20 cellular contexts compared by ENCODE assay signal in genomic region chr19:39907213-39907612, GRCh38. TPM values are rescaled to one million over a fixed set of nuclear protein-coding genes. Genes with fewer than 3 reads are reported as not detected.
DNase-seq lines count a peak whose midpoint lies in the region; ATAC-seq, FAIRE-seq and TF ChIP-seq lines count a peak whose summit lies in the region.
"Had no signal": no experiment of that assay in that cellular context is flagged by ENCODE, and none has a peak within 500 bp of the region (broad histone marks: within the 10 kb centered on the region; RNA-seq: fewer than 3 reads in every experiment).

No MANE protein-coding gene starts in this region.

- H3K27ac ChIP-seq in A549 = peak overlapping the region; percentile 75 to 86; a peak in 5 of 6 replicates
- no peak overlapping the region for H3K27ac ChIP-seq in upper lobe of right lung
- H3K27ac ChIP-seq: BLaER1 treated with 17β-estradiol and CSF1 and Interleukin-3, amounts not matched to agents 10 nM and 100 nM; GM23248; HL-60 had no signal

- intact Hi-C loops in activated CD4-positive, alpha-beta T cell treated with anti-CD3 and anti-CD28 coated beads for 36 hours (cut with DNase I, micrococcal nuclease) = no loop called here
- intact Hi-C loops in sciatic nerve (cut with DNase I) (no loop called here), upper lobe of right lung (cut with DNase I) (no loop called here)

- peaks cover 3% of the 10 kb centered on the region; the same call in 1 of the 3 replicates for H3K9me3 ChIP-seq in A549
- no peaks in the 10 kb centered on the region for H3K9me3 ChIP-seq in upper lobe of right lung
- H3K9me3 ChIP-seq: BLaER1 treated with 17β-estradiol and CSF1 and Interleukin-3, amounts not matched to agents 10 nM and 100 nM; Caco-2; HAP-1 had no signal

- TF ChIP-seq POLR2A in A549 (IDR thresholded peaks at IDR 0.05; ENCODE audit: low read length) = no peak

- H3K27me3 Mint-ChIP-seq in activated CD4-positive, alpha-beta T cell treated with anti-CD3 and anti-CD28 coated beads for 36 hours = no peaks in the 10 kb centered on the region
- H3K27me3 Mint-ChIP-seq: B cell had no signal

- H3K36me3 Mint-ChIP-seq in activated CD4-positive, alpha-beta T cell treated with anti-CD3 and anti-CD28 coated beads for 36 hours (ENCODE audit: low read depth) = no peaks in the 10 kb centered on the region

- H3K27ac Mint-ChIP-seq in activated CD4-positive, alpha-beta T cell treated with anti-CD3 and anti-CD28 coated beads for 36 hours = no peak overlapping the region
- H3K27ac Mint-ChIP-seq: B cell had no signal

- ATAC-seq in activated CD4-positive, alpha-beta T cell treated with anti-CD3 and anti-CD28 coated beads for 36 hours = peak; percentile 42
- ATAC-seq in A549 (no peak), HG03025 (IDR thresholded peaks at IDR 0.05; ENCODE audit: low FRiP score, unreplicated experiment) (no peak), sciatic nerve (no peak), upper lobe of right lung (no peak)

- H3K4me1 ChIP-seq in A549 (peaks cover 28% of the 10 kb centered on the region), upper lobe of right lung (no peaks in the 10 kb centered on the region)
- H3K4me1 ChIP-seq: Caco-2, HAP-1 had no signal

- peak; percentile 96 for FAIRE-seq in A549 (lab: Jason Lieb, UNC)
- FAIRE-seq: D721Med, GM12892, GM18507 had no signal

- TF ChIP-seq RAD21 in A549 (conservative IDR thresholded peaks at IDR 0.05 in 1 of 2, IDR thresholded peaks at IDR 0.05 in 1 of 2) = no peak

- no peaks in the 10 kb centered on the region for H3K9me3 Mint-ChIP-seq in activated CD4-positive, alpha-beta T cell treated with anti-CD3 and anti-CD28 coated beads for 36 hours (ENCODE audit: low read depth)

- H3K4me2 ChIP-seq in A549 = peak overlapping the region; percentile 18; the same call in 2 of the 3 replicates

- H3K4me3 Mint-ChIP-seq in activated CD4-positive, alpha-beta T cell treated with anti-CD3 and anti-CD28 coated beads for 36 hours = no peak overlapping the region
- H3K4me3 Mint-ChIP-seq: B cell had no signal

- no peaks in the 10 kb centered on the region for H3K27me3 ChIP-seq in upper lobe of right lung
- H3K27me3 ChIP-seq: BLaER1 treated with 17β-estradiol and CSF1 and Interleukin-3, amounts not matched to agents 10 nM and 100 nM had no signal

- no peaks in the 10 kb centered on the region for H3K36me3 ChIP-seq in upper lobe of right lung
- H3K36me3 ChIP-seq: HAP-1 had no signal

- H3K4me3 ChIP-seq in A549 = no peak overlapping the region
- H3K4me3 ChIP-seq in upper lobe of right lung = no peak overlapping the region
- H3K4me3 ChIP-seq: BLaER1 treated with 17β-estradiol and CSF1 and Interleukin-3, amounts not matched to agents 10 nM and 100 nM; GM23248; HAP-1 had no signal

- TF ChIP-seq CTCF in A549 (IDR thresholded peaks at IDR 0.05) = no peak; the same call in 2 of the 3 replicates
- no peak for TF ChIP-seq CTCF in upper lobe of right lung (IDR thresholded peaks at IDR 0.05)

- no peak for DNase-seq in activated CD4-positive, alpha-beta T cell treated with anti-CD3 and anti-CD28 coated beads for 36 hours
- no peak for DNase-seq in activated CD4-positive, alpha-beta T cell treated with anti-CD3 and anti-CD28 coated beads for 1 hour
- peak in 1 of 2 experiments; percentile 54 for DNase-seq in A549 (ENCODE audit: low read depth in 1 of 2, low spot score in 1 of 2)
- peak; percentile 56 for DNase-seq in HuH-7 (ENCODE audit: low spot score)
- DNase-seq in iPS-NIHi11 (ENCODE audit: low spot score) = peak; percentile 1
- DNase-seq in sciatic nerve (ENCODE audit: low spot score) = no peak
- DNase-seq in upper lobe of right lung = no peak
- DNase-seq: 8988T, Caco-2, DMS79, GDM1, GM23248 had no signal

- peaks cover 12% of the 10 kb centered on the region for H3K4me1 Mint-ChIP-seq in activated CD4-positive, alpha-beta T cell treated with anti-CD3 and anti-CD28 coated beads for 36 hours

- POLR2A ChIA-PET in activated CD4-positive, alpha-beta T cell treated with anti-CD3 and anti-CD28 coated beads for 36 hours (lab: Charles Lee) = interaction anchor here (0.6 kb wide), 1 partner anchor 46 kb away, joined by 3 read pairs; no protein-coding TSS in a partner anchor
- POLR2A ChIA-PET in A549 (lab: Yijun Ruan, JAX) = interaction anchor here (0.6 to 1.5 kb wide), 2 partner anchors 63 to 73 kb away, joined by 5 to 12 read pairs; partner anchors contain the start of genes DYRK1B and PSMC4

- CTCF ChIA-PET in activated CD4-positive, alpha-beta T cell treated with anti-CD3 and anti-CD28 coated beads for 36 hours (lab: Charles Lee) = interaction anchor here (0.9 to 1.3 kb wide), 4 partner anchors 14 to 181 kb away, joined by 3 to 8 read pairs (median 4); partner anchors contain the start of gene PSMC4
- CTCF ChIA-PET in A549 (lab: Yijun Ruan, JAX) = interaction anchor here (0.7 to 2.3 kb wide), 8 partner anchors 15 to 115 kb away, joined by 3 to 26 read pairs (median 3); partner anchors contain the start of gene PSMC4

- TF ChIP-seq EP300 in A549 (IDR thresholded peaks at IDR 0.05) = no peak

TF ChIP-seq in A549, 52 proteins besides CTCF, POLR2A, EP300 and RAD21:
- TF ChIP-seq MAFK (IDR thresholded peaks at IDR 0.05; ENCODE audit: partially characterized antibody) = no peak
- TF ChIP-seq, protein P1, sequence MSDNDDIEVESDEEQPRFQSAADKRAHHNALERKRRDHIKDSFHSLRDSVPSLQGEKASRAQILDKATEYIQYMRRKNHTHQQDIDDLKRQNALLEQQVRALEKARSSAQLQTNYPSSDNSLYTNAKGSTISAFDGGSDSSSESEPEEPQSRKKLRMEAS (IDR thresholded peaks at IDR 0.05) = peak; percentile 68

RNA-seq across cellular contexts. Expression of gene FCGBP, which starts 27.2 kb away (rescaled TPM):
- 1 to 10 TPM; 4.9 TPM for total RNA-seq in activated CD4-positive, alpha-beta T cell treated with anti-CD3 and anti-CD28 coated beads for 36 hours
- polyA plus RNA-seq in A549 (2011; rRNA removed) = 1.4 and 2.8 TPM in 2 replicates
- 0.66 and 0.70 TPM in 2 replicates for polyA plus RNA-seq in A549 (2012; cell fraction: cytosol; rRNA removed)
- polyA plus RNA-seq in A549 (2012; cell fraction: nucleus; rRNA removed) = 3.4 and 4.9 TPM in 2 replicates
- polyA plus RNA-seq in A549 (2017; fragmentation: RNase III; extraction: RNeasy Plus Mini Kit Qiagen cat#74134 plus additional on column Dnase treatment) = 0.61 to 0.74 TPM (median 0.62 TPM) in 3 replicates
- 12.8 and 17.6 TPM in 2 replicates for polyA minus RNA-seq in A549 (2011; rRNA and poly(A)+ RNA removed)
- total RNA-seq in sciatic nerve = 83.1 TPM
- 10.3 TPM for total RNA-seq in upper lobe of right lung
- total RNA-seq: GM23248 had no signal
- polyA plus RNA-seq: GM23248 had no signal

Comparison
In these comparisons a context has a peak if more than half of its experiments do, and no peak if none do; other contexts are left out.
1. DNase-seq: peak in HuH-7 (single experiment) and iPS-NIHi11 (single experiment); none in activated CD4-positive, alpha-beta T cell treated with anti-CD3 and anti-CD28 coated beads for 36 hours (single experiment), activated CD4-positive, alpha-beta T cell treated with anti-CD3 and anti-CD28 coated beads for 1 hour (single experiment), sciatic nerve (single experiment) and upper lobe of right lung (single experiment).